ENCODE assay signal across 17 cellular contexts in genomic region chr15:36363335-36363734, GRCh38.
A peak's percentile ranks its signal among the peaks of the same experiment; 100 is the strongest.
DNase-seq lines count a peak whose midpoint lies in the region; ATAC-seq, FAIRE-seq and TF ChIP-seq lines count a peak whose summit lies in the region.
"Had no signal": no experiment of that assay in that cellular context is flagged by ENCODE, and none has a peak within 500 bp of the region (broad histone marks: within the 10 kb centered on the region; RNA-seq: fewer than 3 reads in every experiment).

No MANE protein-coding gene starts in this region.

- intact Hi-C loops in left ventricle myocardium superior (cut with micrococcal nuclease) = no loop called here

- peaks cover 0 to under 1% of the 10 kb centered on the region in 2 donors for H3K4me1 ChIP-seq in right atrium auricular region

- H3K27ac ChIP-seq in right atrium auricular region (no peak overlapping the region), WERI-Rb-1 (no peak overlapping the region)

- H3K27me3 ChIP-seq in right atrium auricular region (no peaks in the 10 kb centered on the region), WERI-Rb-1 (ENCODE audit: insufficient read depth, low read depth, severe bottlenecking) (no peaks in the 10 kb centered on the region)

- FAIRE-seq in GM12892 (lab: Jason Lieb, UNC) = no peak
- FAIRE-seq: endometrium had no signal

- ATAC-seq in left ventricle myocardium superior (peak; percentile 30), HG03159 (IDR thresholded peaks at IDR 0.05; ENCODE audit: unreplicated experiment) (no peak)
- ATAC-seq: activated T-cell treated with anti-CD3 and anti-CD28 coated beads, Interleukin-2, amount 50 U/mL, for 72 hours had no signal

- no peaks in the 10 kb centered on the region for H3K36me3 ChIP-seq in right atrium auricular region
- H3K36me3 ChIP-seq in WERI-Rb-1 = no peaks in the 10 kb centered on the region

- DNase-seq in left ventricle myocardium superior (no peak), right atrium auricular region (ENCODE audit: low spot score) (no peak), amniotic epithelial cell (ENCODE audit: low read depth) (peak; percentile 24), iris pigment epithelial cell (ENCODE audit: low read depth) (peak; percentile 91), GM12892 (ENCODE audit: insufficient read length) (no peak), WERI-Rb-1 (no peak), AG08396 (ENCODE audit: low spot score) (no peak)
- DNase-seq: ACHN; activated CD4-positive, alpha-beta memory T cell treated with anti-CD3 and anti-CD28 coated beads for 36 hours; activated T-cell treated with anti-CD3 and anti-CD28 coated beads, Interleukin-2, amount 50 U/mL, for 72 hours; glutamatergic neuron; NCI-H1694 treated with DMSO at 0.1 percent for 48 hours; NCI-H510A; stimulated activated CD4-positive, alpha-beta T cell treated with anti-CD3 and anti-CD28 coated beads, Interleukin-4, amount 100 ng/mL, for 4 hours; trophoblast cell had no signal

- TF ChIP-seq POLR2A in GM12892 (IDR thresholded peaks at IDR 0.05; ENCODE audit: low read depth, low read length) = no peak

- no peak overlapping the region for H3K4me3 ChIP-seq in right atrium auricular region
- no peak overlapping the region for H3K4me3 ChIP-seq in WERI-Rb-1 (ENCODE audit: low read depth, low read length)

- no peak for TF ChIP-seq CTCF in right atrium auricular region (IDR thresholded peaks at IDR 0.05)
- TF ChIP-seq CTCF in WERI-Rb-1 (IDR thresholded peaks at IDR 0.05; ENCODE audit: low read depth, low read length) = no peak

- no peaks in the 10 kb centered on the region for H3K9me3 ChIP-seq in right atrium auricular region
- H3K9me3 ChIP-seq in WERI-Rb-1 (ENCODE audit: severe bottlenecking) = no peaks in the 10 kb centered on the region

Comparison
In these comparisons a context has a peak if more than half of its experiments do, and no peak if none do; other contexts are left out.
1. DNase-seq: peak in amniotic epithelial cell (single experiment) and iris pigment epithelial cell (single experiment); none in left ventricle myocardium superior (single experiment), right atrium auricular region (single experiment), GM12892 (single experiment), WERI-Rb-1 (single experiment) and AG08396 (single experiment).